26 cellular contexts compared by ENCODE assay signal in genomic region chr19:39494661-39495060, GRCh38. TPM values are rescaled to one million over a fixed set of nuclear protein-coding genes. Genes with fewer than 3 reads are reported as not detected.
"Had no signal": no experiment of that assay in that cellular context is flagged by ENCODE, and none has a peak within 500 bp of the region (broad histone marks: within the 10 kb centered on the region; RNA-seq: fewer than 3 reads in every experiment).

No MANE protein-coding gene starts in this region.

- H3K4me3 Mint-ChIP-seq: activated B cell treated with CpG ODN at 0.5 μM for 24 hours; activated CD4-positive, alpha-beta memory T cell treated with anti-CD3 and anti-CD28 coated beads for 36 hours; activated CD4-positive, alpha-beta T cell treated with anti-CD3 and anti-CD28 coated beads, Interleukin-2, amount 10 ng/mL, durations not matched to agents 7 days and 5 days; activated naive CD4-positive, alpha-beta T cell treated with anti-CD3 and anti-CD28 coated beads for 36 hours; activated naive CD8-positive, alpha-beta T cell; activated T-helper 17 cell treated with anti-CD3 and anti-CD28 coated beads, Interleukin-2, amount 50 U/mL, for 72 hours; brain; central memory CD8-positive, alpha-beta T cell; T-helper 1 cell treated with Interleukin-12 subunit alpha and Interleukin-12 subunit beta and Interleukin-4 antibody, amounts not matched to agents 30 μg/mL and 1 μg/mL, for 36 hours had no signal

- H3K9me3 Mint-ChIP-seq: activated B cell treated with CpG ODN at 0.5 μM for 24 hours; activated CD4-positive, alpha-beta memory T cell treated with anti-CD3 and anti-CD28 coated beads for 36 hours; activated CD4-positive, alpha-beta T cell treated with anti-CD3 and anti-CD28 coated beads, Interleukin-2, amount 10 ng/mL, durations not matched to agents 7 days and 5 days; activated naive CD4-positive, alpha-beta T cell treated with anti-CD3 and anti-CD28 coated beads for 36 hours; activated T-helper 17 cell treated with anti-CD3 and anti-CD28 coated beads, Interleukin-2, amount 50 U/mL, for 72 hours; brain; central memory CD8-positive, alpha-beta T cell; T-helper 1 cell treated with Interleukin-12 subunit alpha and Interleukin-12 subunit beta and Interleukin-4 antibody, amounts not matched to agents 30 μg/mL and 1 μg/mL, for 36 hours had no signal

- H3K36me3 Mint-ChIP-seq: activated naive CD8-positive, alpha-beta T cell had no signal

- H3K27ac ChIP-seq: Peyer's patch, SJSA1 had no signal

- H3K9me3 ChIP-seq: Peyer's patch, SJSA1 had no signal

- DNase-seq: activated B cell treated with CpG ODN at 0.5 μM for 24 hours; activated CD4-positive, alpha-beta memory T cell treated with anti-CD3 and anti-CD28 coated beads for 36 hours; activated CD4-positive, alpha-beta T cell treated with anti-CD3 and anti-CD28 coated beads, Interleukin-2, amount 10 ng/mL, durations not matched to agents 7 days and 5 days; activated CD8-positive, alpha-beta memory T cell treated with anti-CD3 and anti-CD28 coated beads for 24 hours; activated gamma-delta T cell; activated naive CD4-positive, alpha-beta T cell treated with anti-CD3 and anti-CD28 coated beads for 36 hours; activated T-cell treated with anti-CD3 and anti-CD28 coated beads, Interleukin-2, amount 50 U/mL, for 48 hours; amygdala; Karpas-422; MM.1S; NCI-H1048; NCI-H1694; NCI-H2029 treated with DMSO at 0.1 percent for 48 hours; NCI-H345; NCI-H510A; NCI-H526 treated with DMSO at 0.1 percent for 48 hours; Peyer's patch; SHP77 had no signal

- ATAC-seq: activated T-helper 17 cell treated with anti-CD3 and anti-CD28 coated beads, Interleukin-2, amount 50 U/mL, for 72 hours; K562 had no signal

- H3K4me3 ChIP-seq: K562, Peyer's patch, SJSA1 had no signal

- H3K27ac Mint-ChIP-seq: activated B cell treated with CpG ODN at 0.5 μM for 24 hours; activated CD4-positive, alpha-beta memory T cell treated with anti-CD3 and anti-CD28 coated beads for 36 hours; activated CD4-positive, alpha-beta T cell treated with anti-CD3 and anti-CD28 coated beads, Interleukin-2, amount 10 ng/mL, durations not matched to agents 7 days and 5 days; activated naive CD4-positive, alpha-beta T cell treated with anti-CD3 and anti-CD28 coated beads for 36 hours; activated naive CD8-positive, alpha-beta T cell; activated T-helper 17 cell treated with anti-CD3 and anti-CD28 coated beads, Interleukin-2, amount 50 U/mL, for 72 hours; T-helper 1 cell treated with Interleukin-12 subunit alpha and Interleukin-12 subunit beta and Interleukin-4 antibody, amounts not matched to agents 30 μg/mL and 1 μg/mL, for 36 hours had no signal

RNA-seq across cellular contexts. Expression of gene SELENOV, which starts 20.3 kb away (rescaled TPM):
- total RNA-seq: activated B cell treated with CpG ODN at 0.5 μM for 24 hours; activated CD4-positive, alpha-beta memory T cell treated with anti-CD3 and anti-CD28 coated beads for 36 hours; activated CD4-positive, alpha-beta T cell treated with anti-CD3 and anti-CD28 coated beads, Interleukin-2, amount 10 ng/mL, durations not matched to agents 7 days and 5 days; activated naive CD4-positive, alpha-beta T cell treated with anti-CD3 and anti-CD28 coated beads for 36 hours; activated T-helper 17 cell treated with anti-CD3 and anti-CD28 coated beads, Interleukin-2, amount 50 U/mL, for 72 hours; astrocyte; Peyer's patch; SJSA1 had no signal
